ENCODE assay signal across 8 cellular contexts in genomic region chr4:101019941-101020401, GRCh38.
DNase-seq lines count a peak whose midpoint lies in the region; ATAC-seq and TF ChIP-seq lines count a peak whose summit lies in the region.

No MANE protein-coding gene starts in this region.

- H3K36me3 Mint-ChIP-seq in activated naive CD4-positive, alpha-beta T cell treated with anti-CD3 and anti-CD28 coated beads, Interleukin-2, amount 50 U/mL, for 24 hours = no peaks in the 10 kb centered on the region
- peaks cover 15% of the 10 kb centered on the region for H3K36me3 Mint-ChIP-seq in activated T-helper 2 cell treated with anti-CD3 and anti-CD28 coated beads, Interferon-gamma antibody, Interleukin-2, Interleukin-4, amounts not matched to agents 10 μg/mL and 5 μg/mL and 100 μg/mL, durations not matched to agents 14 hours and 24 hours and 36 hours (ENCODE audit: low read depth)

- peak overlapping the region; percentile 3 for H3K4me3 Mint-ChIP-seq in activated naive CD4-positive, alpha-beta T cell treated with anti-CD3 and anti-CD28 coated beads, Interleukin-2, amount 50 U/mL, for 24 hours
- peak overlapping the region; percentile 53 for H3K4me3 Mint-ChIP-seq in activated T-helper 2 cell treated with anti-CD3 and anti-CD28 coated beads, Interferon-gamma antibody, Interleukin-2, Interleukin-4, amounts not matched to agents 10 μg/mL and 5 μg/mL and 100 μg/mL, durations not matched to agents 14 hours and 24 hours and 36 hours (ENCODE audit: low read depth)

- peak; percentile 73 for ATAC-seq in HG03097 (IDR thresholded peaks at IDR 0.05; ENCODE audit: low FRiP score, unreplicated experiment)

- peak overlapping the region; percentile 86 for H3K27ac Mint-ChIP-seq in activated naive CD4-positive, alpha-beta T cell treated with anti-CD3 and anti-CD28 coated beads, Interleukin-2, amount 50 U/mL, for 24 hours
- H3K27ac Mint-ChIP-seq in activated T-helper 2 cell treated with anti-CD3 and anti-CD28 coated beads, Interferon-gamma antibody, Interleukin-2, Interleukin-4, amounts not matched to agents 10 μg/mL and 5 μg/mL and 100 μg/mL, durations not matched to agents 14 hours and 24 hours and 36 hours = peak overlapping the region; percentile 56

- H3K27me3 Mint-ChIP-seq in activated naive CD4-positive, alpha-beta T cell treated with anti-CD3 and anti-CD28 coated beads, Interleukin-2, amount 50 U/mL, for 24 hours = no peaks in the 10 kb centered on the region
- H3K27me3 Mint-ChIP-seq in activated T-helper 2 cell treated with anti-CD3 and anti-CD28 coated beads, Interferon-gamma antibody, Interleukin-2, Interleukin-4, amounts not matched to agents 10 μg/mL and 5 μg/mL and 100 μg/mL, durations not matched to agents 14 hours and 24 hours and 36 hours (ENCODE audit: low read depth) = no peaks in the 10 kb centered on the region

- intact Hi-C loops in activated T-helper 2 cell treated with anti-CD3 and anti-CD28 coated beads, Interferon-gamma antibody, Interleukin-2, Interleukin-4, amounts not matched to agents 10 μg/mL and 5 μg/mL and 100 μg/mL, durations not matched to agents 14 hours and 24 hours and 36 hours (cut with micrococcal nuclease) = loop anchor here (1.0 to 10.0 kb wide), 12 partner anchors 17 to 1065 kb away; partner anchors contain the start of genes H2AZ1 and PPP3CA
- intact Hi-C loops in lower leg skin (cut with DNase I; ENCODE audit: low total_unique reads) = no loop called here

- peaks cover 36% of the 10 kb centered on the region for H3K4me1 Mint-ChIP-seq in activated naive CD4-positive, alpha-beta T cell treated with anti-CD3 and anti-CD28 coated beads, Interleukin-2, amount 50 U/mL, for 24 hours
- peaks cover 55% of the 10 kb centered on the region for H3K4me1 Mint-ChIP-seq in activated T-helper 2 cell treated with anti-CD3 and anti-CD28 coated beads, Interferon-gamma antibody, Interleukin-2, Interleukin-4, amounts not matched to agents 10 μg/mL and 5 μg/mL and 100 μg/mL, durations not matched to agents 14 hours and 24 hours and 36 hours (ENCODE audit: low read depth)

- no peak for TF ChIP-seq CTCF in lower leg skin (IDR thresholded peaks at IDR 0.05)

- no peaks in the 10 kb centered on the region for H3K9me3 Mint-ChIP-seq in activated naive CD4-positive, alpha-beta T cell treated with anti-CD3 and anti-CD28 coated beads, Interleukin-2, amount 50 U/mL, for 24 hours
- H3K9me3 Mint-ChIP-seq in activated T-helper 2 cell treated with anti-CD3 and anti-CD28 coated beads, Interferon-gamma antibody, Interleukin-2, Interleukin-4, amounts not matched to agents 10 μg/mL and 5 μg/mL and 100 μg/mL, durations not matched to agents 14 hours and 24 hours and 36 hours = no peaks in the 10 kb centered on the region

- WGBS in lower leg skin, 2 donors = 43 to 46% methylated on average over 1 of the region's 1 CpG

- no peak for TF ChIP-seq POLR2A in lower leg skin (IDR thresholded peaks at IDR 0.05)

- no peak overlapping the region for H3K4me3 ChIP-seq in lower leg skin (ENCODE audit: low read depth, poor library complexity, severe bottlenecking)

- no peak for DNase-seq in activated naive CD4-positive, alpha-beta T cell treated with anti-CD3 and anti-CD28 coated beads, Interleukin-2, amount 50 U/mL, for 16 hours
- DNase-seq in activated T-helper 2 cell treated with anti-CD3 and anti-CD28 coated beads, Interferon-gamma antibody, Interleukin-2, Interleukin-4, amounts not matched to agents 10 μg/mL and 5 μg/mL and 100 μg/mL, durations not matched to agents 14 hours and 24 hours and 36 hours (ENCODE audit: low spot score) = peak; percentile 32
- peak; percentile 87 for DNase-seq in renal cortical epithelial cell (ENCODE audit: low read depth)
- no peak for DNase-seq in NCI-H82 (lab: John Stamatoyannopoulos, UW)
- DNase-seq in lower leg skin (ENCODE audit: low spot score in 2 of 2) = no peak
- no peak for DNase-seq in NCI-H146 treated with DMSO at 0.1 percent for 48 hours (lab: John Stamatoyannopoulos, UW; ENCODE audit: unreplicated experiment)

Comparison
In these comparisons a context has a peak if more than half of its experiments do, and no peak if none do; other contexts are left out.
1. DNase-seq: peak in activated T-helper 2 cell treated with anti-CD3 and anti-CD28 coated beads, Interferon-gamma antibody, Interleukin-2, Interleukin-4, amounts not matched to agents 10 μg/mL and 5 μg/mL and 100 μg/mL, durations not matched to agents 14 hours and 24 hours and 36 hours (single experiment) and renal cortical epithelial cell (single experiment); none in activated naive CD4-positive, alpha-beta T cell treated with anti-CD3 and anti-CD28 coated beads, Interleukin-2, amount 50 U/mL, for 16 hours (single experiment), NCI-H82 (single experiment), lower leg skin (0 of 2) and NCI-H146 treated with DMSO at 0.1 percent for 48 hours (single experiment).